8 cellular contexts compared by ENCODE assay signal in the genomic region with DNA sequence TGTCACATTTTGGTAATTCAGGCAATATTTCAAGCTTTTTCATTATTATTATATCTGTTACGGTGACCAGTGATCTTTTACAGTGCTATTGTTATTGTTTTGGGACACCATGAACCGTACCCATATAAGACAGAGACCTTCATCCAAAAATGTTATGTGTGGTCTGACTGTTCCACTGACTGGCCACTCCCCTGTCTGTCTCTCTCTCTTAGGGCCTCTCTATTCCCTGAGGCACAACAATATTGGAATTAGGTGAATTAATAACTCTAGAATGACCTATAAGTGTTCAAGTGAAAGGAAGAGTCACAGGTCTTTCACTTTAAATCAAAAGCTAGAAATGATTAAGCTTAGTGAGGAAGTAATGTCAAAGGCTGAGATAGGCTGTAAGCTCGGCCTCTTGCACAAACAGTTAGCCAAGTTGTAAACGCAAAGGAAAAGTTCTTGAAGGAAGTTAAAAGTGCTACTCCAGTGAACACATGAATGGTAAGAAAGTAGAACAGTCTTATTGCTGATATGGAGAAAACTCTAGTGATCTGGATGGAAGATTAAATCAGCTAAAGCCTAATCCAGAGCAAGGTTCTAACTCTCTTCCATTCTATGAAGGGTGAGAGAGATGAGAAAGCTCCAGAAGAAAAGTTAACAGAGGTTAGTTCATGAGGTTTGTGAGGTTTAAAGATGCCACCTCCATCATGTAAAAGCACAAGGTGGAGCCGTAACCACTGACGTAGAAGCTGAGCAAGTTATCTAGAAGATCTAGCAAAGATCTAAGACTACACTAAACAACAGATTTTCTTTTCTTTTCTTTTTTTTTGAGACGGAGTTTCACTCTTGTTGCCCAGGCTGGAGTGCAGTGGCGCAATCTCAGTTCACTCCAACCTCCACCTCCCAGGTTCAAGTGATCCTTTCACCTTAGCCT. TPM values are rescaled to one million over a fixed set of nuclear protein-coding genes. Genes with fewer than 3 reads are reported as not detected.
DNase-seq lines count a peak whose midpoint lies in the region; ATAC-seq, FAIRE-seq and TF ChIP-seq lines count a peak whose summit lies in the region.

No MANE protein-coding gene starts in this region.

- no TSS peak for BruUV-seq in OCI-LY7 (replicated peaks; lab: Mats Ljungman, UMichigan)

- no peak for DNase-seq in GM12892 (ENCODE audit: insufficient read length)
- peak; percentile 37 for DNase-seq in OCI-LY7 (ENCODE audit: low spot score)
- DNase-seq in left colon: no peak
- no peak for DNase-seq in HCEC 1CT
- no peak for DNase-seq in SJCRH30
- DNase-seq in superior temporal gyrus (ENCODE audit: extremely low spot score): no peak

- H2AFZ ChIP-seq in OCI-LY7 (ENCODE audit: low read length): peak overlapping the region; percentile 92

- peak overlapping the region; percentile 52 for H3K4me2 ChIP-seq in OCI-LY7 (ENCODE audit: low read length)

- peak overlapping the region; percentile 32 for H3K27ac ChIP-seq in OCI-LY7 (ENCODE audit: low read depth, low read length, poor library complexity, severe bottlenecking)
- H3K27ac ChIP-seq in SJCRH30: no peak overlapping the region

- no peaks in the 10 kb centered on the region for H3K9me2 ChIP-seq in OCI-LY7 (ENCODE audit: insufficient read depth, low read length)

- intact Hi-C loops in OCI-LY7 (cut with micrococcal nuclease; ENCODE audit: unreplicated experiment) (no loop called here), left colon (cut with DNase I, micrococcal nuclease) (no loop called here)

- no peak for TF ChIP-seq POLR2A in GM12892 (IDR thresholded peaks at IDR 0.05; ENCODE audit: low read depth, low read length)

- TF ChIP-seq CTCF in OCI-LY7 (conservative IDR thresholded peaks at IDR 0.05; ENCODE audit: low read length): no peak

- CTCF ChIA-PET in OCI-LY7 (lab: Charles Lee; ENCODE audit: unreplicated experiment): interaction anchor here (1.0 to 1.6 kb wide), 2 partner anchors 13 kb away, joined by 3 to 6 read pairs; no protein-coding TSS in a partner anchor

- no peaks in the 10 kb centered on the region for H3K79me2 ChIP-seq in OCI-LY7 (ENCODE audit: insufficient read depth, low read depth, low read length)

- H3K36me3 ChIP-seq in OCI-LY7 (ENCODE audit: insufficient read depth, low read length) (no peaks in the 10 kb centered on the region; the same call in 1 of the 2 replicates), SJCRH30 (no peaks in the 10 kb centered on the region)

- H3K9me3 ChIP-seq in OCI-LY7 (ENCODE audit: low read length): peaks cover 9% of the 10 kb centered on the region; the same call in 1 of the 2 replicates
- 0 out of 2 replicates have a peak, but pooled peaks cover 3% of the 10 kb centered on the region for H3K9me3 ChIP-seq in SJCRH30 (replicated peaks)

- no peaks in the 10 kb centered on the region for H3K27me3 ChIP-seq in SJCRH30

- ATAC-seq in GM21737 (IDR thresholded peaks at IDR 0.05; ENCODE audit: unreplicated experiment) (peak; percentile 34), left colon (peak; percentile 93), GM21360 (IDR thresholded peaks at IDR 0.05; ENCODE audit: unreplicated experiment) (no peak)

- no peaks in the 10 kb centered on the region for H4K20me1 ChIP-seq in OCI-LY7 (ENCODE audit: insufficient read depth, low read length)

- POLR2A ChIA-PET in OCI-LY7 (lab: Charles Lee): interaction anchor here (0.6 to 1.8 kb wide), 18 partner anchors 9 to 139 kb away, joined by 3 to 20 read pairs (median 3); a partner anchor contains a TSS

- FAIRE-seq in GM12892 (lab: Jason Lieb, UNC): peak; percentile 83

- H3K4me1 ChIP-seq in OCI-LY7 (ENCODE audit: insufficient read depth, low read length, poor library complexity, severe bottlenecking) (peaks cover 56% of the 10 kb centered on the region), SJCRH30 (peaks cover under 1% of the 10 kb centered on the region; the same call in 1 of the 2 replicates)

- H3K4me3 ChIP-seq in OCI-LY7 (ENCODE audit: low read depth, low read length, poor library complexity, severe bottlenecking) (no peak overlapping the region), SJCRH30 (no peak overlapping the region)

RNA-seq across cellular contexts. Expression of a gene that starts 19.7 kb away (rescaled TPM):
- polyA plus RNA-seq in GM12892 (2012; ENCODE audit: missing spikeins): 6.1 TPM
- total RNA-seq in OCI-LY7 (2014; rRNA removed; shearing (Covaris generic)): 13.0 and 13.5 TPM in 2 replicates
- total RNA-seq in OCI-LY7 (2022) (25.4 and 26.2 TPM in 2 replicates), left colon (10 to 100 TPM; 14.0 to 16.5 TPM)
- total RNA-seq in SJCRH30 (2014; rRNA removed; shearing (Covaris generic)): 9.6 and 9.8 TPM in 2 replicates
